Comparison of ENCODE assay signal across 1 cellular context in genomic region chr16:27579086-27579980, GRCh38.
TF ChIP-seq lines count a peak whose summit lies in the region.

No MANE protein-coding gene starts in this region.

TF ChIP-seq in HepG2, 621 proteins besides CTCF, POLR2A, EP300 and RAD21 (continued from another document and continues in another):
- TF ChIP-seq PHB2 (IDR thresholded peaks at IDR 0.05; ENCODE audit: partially characterized antibody) (no peak), ZNF670 (CRISPR knock-in tag; IDR thresholded peaks at IDR 0.05; ENCODE audit: borderline replicate concordance) (peak; percentile 77; the same call in 1 of the 2 replicates), CBX5 (CRISPR knock-in tag; IDR thresholded peaks at IDR 0.05; ENCODE audit: borderline replicate concordance) (peak; percentile 45; the same call in 1 of the 2 replicates), ZNF781 (CRISPR knock-in tag; IDR thresholded peaks at IDR 0.05; ENCODE audit: borderline replicate concordance, not compliant biosample characterization) (peak; percentile 61), ZNF878 (CRISPR knock-in tag; IDR thresholded peaks at IDR 0.05) (no peak), ERF (CRISPR knock-in tag; IDR thresholded peaks at IDR 0.05) (no peak), ZNF747 (CRISPR knock-in tag; IDR thresholded peaks at IDR 0.05; ENCODE audit: borderline replicate concordance) (peak; percentile 73; the same call in 1 of the 2 replicates), AGO1 (IDR thresholded peaks at IDR 0.05; ENCODE audit: low read depth, low read length, poor library complexity, severe bottlenecking) (no peak), ZNF282 (IDR thresholded peaks at IDR 0.05; ENCODE audit: partially characterized antibody) (no peak), ZKSCAN8 (CRISPR knock-in tag; IDR thresholded peaks at IDR 0.05; ENCODE audit: borderline replicate concordance) (peak; percentile 60; the same call in 1 of the 2 replicates), ESRRA (CRISPR knock-in tag; IDR thresholded peaks at IDR 0.05; ENCODE audit: low read depth) (peak; percentile 95), ELF1 (CRISPR knock-in tag; IDR thresholded peaks at IDR 0.05) (no peak), TFAP4 (IDR thresholded peaks at IDR 0.05; ENCODE audit: borderline replicate concordance, low read depth) (peak; percentile 89; the same call in 1 of the 2 replicates), ZNF12 (CRISPR knock-in tag; IDR thresholded peaks at IDR 0.05) (peak; percentile 34; the same call in 1 of the 2 replicates), HNRNPL (IDR thresholded peaks at IDR 0.05; ENCODE audit: low read depth, low read length) (no peak), ZNF746 (CRISPR knock-in tag; IDR thresholded peaks at IDR 0.05) (no peak), MIER3 (CRISPR knock-in tag; IDR thresholded peaks at IDR 0.05; ENCODE audit: borderline replicate concordance) (0 out of 2 replicates have a peak, but pooled peaks have one; percentile 46), RNF2 (conservative IDR thresholded peaks at IDR 0.05; ENCODE audit: low read depth) (no peak), ELF3 (CRISPR knock-in tag; IDR thresholded peaks at IDR 0.05) (peak; percentile 21; the same call in 1 of the 2 replicates), HNF4A (CRISPR knock-in tag; IDR thresholded peaks at IDR 0.05) (peak; percentile 96), TEAD3 (CRISPR knock-in tag; optimal IDR thresholded peaks at IDR 0.05; ENCODE audit: borderline replicate concordance) (peak; percentile 60), ZNF292 (CRISPR knock-in tag; IDR thresholded peaks at IDR 0.05; ENCODE audit: borderline replicate concordance, low read depth) (peak; percentile 44; the same call in 1 of the 2 replicates), ZNF780A (CRISPR knock-in tag; IDR thresholded peaks at IDR 0.05) (no peak), POLR2AphosphoS5 (IDR thresholded peaks at IDR 0.05; ENCODE audit: low read depth, low read length) (no peak), CEBPB (IDR thresholded peaks at IDR 0.05; ENCODE audit: borderline replicate concordance, low read depth, low read length) (no peak), MYPOP (CRISPR knock-in tag; IDR thresholded peaks at IDR 0.05) (peak; percentile 59; the same call in 1 of the 2 replicates), ZNF232 (CRISPR knock-in tag; IDR thresholded peaks at IDR 0.05; ENCODE audit: borderline replicate concordance) (peak; percentile 59; the same call in 1 of the 2 replicates), THYN1 (CRISPR knock-in tag; IDR thresholded peaks at IDR 0.05; ENCODE audit: borderline replicate concordance, low read depth) (no peak), ARNT2 (CRISPR knock-in tag; IDR thresholded peaks at IDR 0.05; ENCODE audit: low read depth) (0 out of 2 replicates have a peak, but pooled peaks have one; percentile 41), HOXA3 (CRISPR knock-in tag; IDR thresholded peaks at IDR 0.05) (peak; percentile 72), ZNF337 (CRISPR knock-in tag; IDR thresholded peaks at IDR 0.05; ENCODE audit: borderline replicate concordance, low read depth) (no peak), ZNF101 (CRISPR knock-in tag; IDR thresholded peaks at IDR 0.05; ENCODE audit: borderline replicate concordance, low read depth) (0 out of 2 replicates have a peak, but pooled peaks have one; percentile 43)
- TF ChIP-seq, protein P1, sequence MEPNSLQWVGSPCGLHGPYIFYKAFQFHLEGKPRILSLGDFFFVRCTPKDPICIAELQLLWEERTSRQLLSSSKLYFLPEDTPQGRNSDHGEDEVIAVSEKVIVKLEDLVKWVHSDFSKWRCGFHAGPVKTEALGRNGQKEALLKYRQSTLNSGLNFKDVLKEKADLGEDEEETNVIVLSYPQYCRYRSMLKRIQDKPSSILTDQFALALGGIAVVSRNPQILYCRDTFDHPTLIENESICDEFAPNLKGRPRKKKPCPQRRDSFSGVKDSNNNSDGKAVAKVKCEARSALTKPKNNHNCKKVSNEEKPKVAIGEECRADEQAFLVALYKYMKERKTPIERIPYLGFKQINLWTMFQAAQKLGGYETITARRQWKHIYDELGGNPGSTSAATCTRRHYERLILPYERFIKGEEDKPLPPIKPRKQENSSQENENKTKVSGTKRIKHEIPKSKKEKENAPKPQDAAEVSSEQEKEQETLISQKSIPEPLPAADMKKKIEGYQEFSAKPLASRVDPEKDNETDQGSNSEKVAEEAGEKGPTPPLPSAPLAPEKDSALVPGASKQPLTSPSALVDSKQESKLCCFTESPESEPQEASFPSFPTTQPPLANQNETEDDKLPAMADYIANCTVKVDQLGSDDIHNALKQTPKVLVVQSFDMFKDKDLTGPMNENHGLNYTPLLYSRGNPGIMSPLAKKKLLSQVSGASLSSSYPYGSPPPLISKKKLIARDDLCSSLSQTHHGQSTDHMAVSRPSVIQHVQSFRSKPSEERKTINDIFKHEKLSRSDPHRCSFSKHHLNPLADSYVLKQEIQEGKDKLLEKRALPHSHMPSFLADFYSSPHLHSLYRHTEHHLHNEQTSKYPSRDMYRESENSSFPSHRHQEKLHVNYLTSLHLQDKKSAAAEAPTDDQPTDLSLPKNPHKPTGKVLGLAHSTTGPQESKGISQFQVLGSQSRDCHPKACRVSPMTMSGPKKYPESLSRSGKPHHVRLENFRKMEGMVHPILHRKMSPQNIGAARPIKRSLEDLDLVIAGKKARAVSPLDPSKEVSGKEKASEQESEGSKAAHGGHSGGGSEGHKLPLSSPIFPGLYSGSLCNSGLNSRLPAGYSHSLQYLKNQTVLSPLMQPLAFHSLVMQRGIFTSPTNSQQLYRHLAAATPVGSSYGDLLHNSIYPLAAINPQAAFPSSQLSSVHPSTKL (CRISPR knock-in tag; IDR thresholded peaks at IDR 0.05): peak; percentile 88; the same call in 1 of the 2 replicates
- TF ChIP-seq, protein P2, sequence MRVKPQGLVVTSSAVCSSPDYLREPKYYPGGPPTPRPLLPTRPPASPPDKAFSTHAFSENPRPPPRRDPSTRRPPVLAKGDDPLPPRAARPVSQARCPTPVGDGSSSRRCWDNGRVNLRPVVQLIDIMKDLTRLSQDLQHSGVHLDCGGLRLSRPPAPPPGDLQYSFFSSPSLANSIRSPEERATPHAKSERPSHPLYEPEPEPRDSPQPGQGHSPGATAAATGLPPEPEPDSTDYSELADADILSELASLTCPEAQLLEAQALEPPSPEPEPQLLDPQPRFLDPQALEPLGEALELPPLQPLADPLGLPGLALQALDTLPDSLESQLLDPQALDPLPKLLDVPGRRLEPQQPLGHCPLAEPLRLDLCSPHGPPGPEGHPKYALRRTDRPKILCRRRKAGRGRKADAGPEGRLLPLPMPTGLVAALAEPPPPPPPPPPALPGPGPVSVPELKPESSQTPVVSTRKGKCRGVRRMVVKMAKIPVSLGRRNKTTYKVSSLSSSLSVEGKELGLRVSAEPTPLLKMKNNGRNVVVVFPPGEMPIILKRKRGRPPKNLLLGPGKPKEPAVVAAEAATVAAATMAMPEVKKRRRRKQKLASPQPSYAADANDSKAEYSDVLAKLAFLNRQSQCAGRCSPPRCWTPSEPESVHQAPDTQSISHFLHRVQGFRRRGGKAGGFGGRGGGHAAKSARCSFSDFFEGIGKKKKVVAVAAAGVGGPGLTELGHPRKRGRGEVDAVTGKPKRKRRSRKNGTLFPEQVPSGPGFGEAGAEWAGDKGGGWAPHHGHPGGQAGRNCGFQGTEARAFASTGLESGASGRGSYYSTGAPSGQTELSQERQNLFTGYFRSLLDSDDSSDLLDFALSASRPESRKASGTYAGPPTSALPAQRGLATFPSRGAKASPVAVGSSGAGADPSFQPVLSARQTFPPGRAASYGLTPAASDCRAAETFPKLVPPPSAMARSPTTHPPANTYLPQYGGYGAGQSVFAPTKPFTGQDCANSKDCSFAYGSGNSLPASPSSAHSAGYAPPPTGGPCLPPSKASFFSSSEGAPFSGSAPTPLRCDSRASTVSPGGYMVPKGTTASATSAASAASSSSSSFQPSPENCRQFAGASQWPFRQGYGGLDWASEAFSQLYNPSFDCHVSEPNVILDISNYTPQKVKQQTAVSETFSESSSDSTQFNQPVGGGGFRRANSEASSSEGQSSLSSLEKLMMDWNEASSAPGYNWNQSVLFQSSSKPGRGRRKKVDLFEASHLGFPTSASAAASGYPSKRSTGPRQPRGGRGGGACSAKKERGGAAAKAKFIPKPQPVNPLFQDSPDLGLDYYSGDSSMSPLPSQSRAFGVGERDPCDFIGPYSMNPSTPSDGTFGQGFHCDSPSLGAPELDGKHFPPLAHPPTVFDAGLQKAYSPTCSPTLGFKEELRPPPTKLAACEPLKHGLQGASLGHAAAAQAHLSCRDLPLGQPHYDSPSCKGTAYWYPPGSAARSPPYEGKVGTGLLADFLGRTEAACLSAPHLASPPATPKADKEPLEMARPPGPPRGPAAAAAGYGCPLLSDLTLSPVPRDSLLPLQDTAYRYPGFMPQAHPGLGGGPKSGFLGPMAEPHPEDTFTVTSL (CRISPR knock-in tag; IDR thresholded peaks at IDR 0.05; ENCODE audit: borderline replicate concordance): peak; percentile 79; the same call in 1 of the 2 replicates
- TF ChIP-seq, protein P3, sequence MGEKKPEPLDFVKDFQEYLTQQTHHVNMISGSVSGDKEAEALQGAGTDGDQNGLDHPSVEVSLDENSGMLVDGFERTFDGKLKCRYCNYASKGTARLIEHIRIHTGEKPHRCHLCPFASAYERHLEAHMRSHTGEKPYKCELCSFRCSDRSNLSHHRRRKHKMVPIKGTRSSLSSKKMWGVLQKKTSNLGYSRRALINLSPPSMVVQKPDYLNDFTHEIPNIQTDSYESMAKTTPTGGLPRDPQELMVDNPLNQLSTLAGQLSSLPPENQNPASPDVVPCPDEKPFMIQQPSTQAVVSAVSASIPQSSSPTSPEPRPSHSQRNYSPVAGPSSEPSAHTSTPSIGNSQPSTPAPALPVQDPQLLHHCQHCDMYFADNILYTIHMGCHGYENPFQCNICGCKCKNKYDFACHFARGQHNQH (CRISPR knock-in tag; IDR thresholded peaks at IDR 0.05): peak; percentile 73; the same call in 1 of the 2 replicates
- TF ChIP-seq, protein P4, sequence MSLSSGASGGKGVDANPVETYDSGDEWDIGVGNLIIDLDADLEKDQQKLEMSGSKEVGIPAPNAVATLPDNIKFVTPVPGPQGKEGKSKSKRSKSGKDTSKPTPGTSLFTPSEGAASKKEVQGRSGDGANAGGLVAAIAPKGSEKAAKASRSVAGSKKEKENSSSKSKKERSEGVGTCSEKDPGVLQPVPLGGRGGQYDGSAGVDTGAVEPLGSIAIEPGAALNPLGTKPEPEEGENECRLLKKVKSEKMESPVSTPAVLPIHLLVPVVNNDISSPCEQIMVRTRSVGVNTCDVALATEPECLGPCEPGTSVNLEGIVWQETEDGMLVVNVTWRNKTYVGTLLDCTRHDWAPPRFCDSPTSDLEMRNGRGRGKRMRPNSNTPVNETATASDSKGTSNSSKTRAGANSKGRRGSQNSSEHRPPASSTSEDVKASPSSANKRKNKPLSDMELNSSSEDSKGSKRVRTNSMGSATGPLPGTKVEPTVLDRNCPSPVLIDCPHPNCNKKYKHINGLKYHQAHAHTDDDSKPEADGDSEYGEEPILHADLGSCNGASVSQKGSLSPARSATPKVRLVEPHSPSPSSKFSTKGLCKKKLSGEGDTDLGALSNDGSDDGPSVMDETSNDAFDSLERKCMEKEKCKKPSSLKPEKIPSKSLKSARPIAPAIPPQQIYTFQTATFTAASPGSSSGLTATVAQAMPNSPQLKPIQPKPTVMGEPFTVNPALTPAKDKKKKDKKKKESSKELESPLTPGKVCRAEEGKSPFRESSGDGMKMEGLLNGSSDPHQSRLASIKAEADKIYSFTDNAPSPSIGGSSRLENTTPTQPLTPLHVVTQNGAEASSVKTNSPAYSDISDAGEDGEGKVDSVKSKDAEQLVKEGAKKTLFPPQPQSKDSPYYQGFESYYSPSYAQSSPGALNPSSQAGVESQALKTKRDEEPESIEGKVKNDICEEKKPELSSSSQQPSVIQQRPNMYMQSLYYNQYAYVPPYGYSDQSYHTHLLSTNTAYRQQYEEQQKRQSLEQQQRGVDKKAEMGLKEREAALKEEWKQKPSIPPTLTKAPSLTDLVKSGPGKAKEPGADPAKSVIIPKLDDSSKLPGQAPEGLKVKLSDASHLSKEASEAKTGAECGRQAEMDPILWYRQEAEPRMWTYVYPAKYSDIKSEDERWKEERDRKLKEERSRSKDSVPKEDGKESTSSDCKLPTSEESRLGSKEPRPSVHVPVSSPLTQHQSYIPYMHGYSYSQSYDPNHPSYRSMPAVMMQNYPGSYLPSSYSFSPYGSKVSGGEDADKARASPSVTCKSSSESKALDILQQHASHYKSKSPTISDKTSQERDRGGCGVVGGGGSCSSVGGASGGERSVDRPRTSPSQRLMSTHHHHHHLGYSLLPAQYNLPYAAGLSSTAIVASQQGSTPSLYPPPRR (CRISPR knock-in tag; IDR thresholded peaks at IDR 0.05; ENCODE audit: borderline replicate concordance): peak; percentile 83
- TF ChIP-seq, protein P5, sequence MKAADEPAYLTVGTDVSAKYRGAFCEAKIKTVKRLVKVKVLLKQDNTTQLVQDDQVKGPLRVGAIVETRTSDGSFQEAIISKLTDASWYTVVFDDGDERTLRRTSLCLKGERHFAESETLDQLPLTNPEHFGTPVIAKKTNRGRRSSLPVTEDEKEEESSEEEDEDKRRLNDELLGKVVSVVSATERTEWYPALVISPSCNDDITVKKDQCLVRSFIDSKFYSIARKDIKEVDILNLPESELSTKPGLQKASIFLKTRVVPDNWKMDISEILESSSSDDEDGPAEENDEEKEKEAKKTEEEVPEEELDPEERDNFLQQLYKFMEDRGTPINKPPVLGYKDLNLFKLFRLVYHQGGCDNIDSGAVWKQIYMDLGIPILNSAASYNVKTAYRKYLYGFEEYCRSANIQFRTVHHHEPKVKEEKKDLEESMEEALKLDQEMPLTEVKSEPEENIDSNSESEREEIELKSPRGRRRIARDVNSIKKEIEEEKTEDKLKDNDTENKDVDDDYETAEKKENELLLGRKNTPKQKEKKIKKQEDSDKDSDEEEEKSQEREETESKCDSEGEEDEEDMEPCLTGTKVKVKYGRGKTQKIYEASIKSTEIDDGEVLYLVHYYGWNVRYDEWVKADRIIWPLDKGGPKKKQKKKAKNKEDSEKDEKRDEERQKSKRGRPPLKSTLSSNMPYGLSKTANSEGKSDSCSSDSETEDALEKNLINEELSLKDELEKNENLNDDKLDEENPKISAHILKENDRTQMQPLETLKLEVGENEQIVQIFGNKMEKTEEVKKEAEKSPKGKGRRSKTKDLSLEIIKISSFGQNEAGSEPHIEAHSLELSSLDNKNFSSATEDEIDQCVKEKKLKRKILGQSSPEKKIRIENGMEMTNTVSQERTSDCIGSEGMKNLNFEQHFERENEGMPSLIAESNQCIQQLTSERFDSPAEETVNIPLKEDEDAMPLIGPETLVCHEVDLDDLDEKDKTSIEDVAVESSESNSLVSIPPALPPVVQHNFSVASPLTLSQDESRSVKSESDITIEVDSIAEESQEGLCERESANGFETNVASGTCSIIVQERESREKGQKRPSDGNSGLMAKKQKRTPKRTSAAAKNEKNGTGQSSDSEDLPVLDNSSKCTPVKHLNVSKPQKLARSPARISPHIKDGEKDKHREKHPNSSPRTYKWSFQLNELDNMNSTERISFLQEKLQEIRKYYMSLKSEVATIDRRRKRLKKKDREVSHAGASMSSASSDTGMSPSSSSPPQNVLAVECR (CRISPR knock-in tag; IDR thresholded peaks at IDR 0.05; ENCODE audit: borderline replicate concordance): peak; percentile 44; the same call in 1 of the 2 replicates
